25 cellular contexts compared by ENCODE assay signal in genomic region chr12:89334770-89335169, GRCh38. TPM values are rescaled to one million over a fixed set of nuclear protein-coding genes. Genes with fewer than 3 reads are reported as not detected.
DNase-seq lines count a peak whose midpoint lies in the region; ATAC-seq and TF ChIP-seq lines count a peak whose summit lies in the region.
"Had no signal": no experiment of that assay in that cellular context is flagged by ENCODE, and none has a peak within 500 bp of the region (broad histone marks: within the 10 kb centered on the region; RNA-seq: fewer than 3 reads in every experiment).

No MANE protein-coding gene starts in this region.

- H3K27me3 ChIP-seq in AG04450 (ENCODE audit: control insufficient read depth, insufficient read depth, low read length) (no peaks in the 10 kb centered on the region), DND-41 (ENCODE audit: insufficient read depth, low read length, poor library complexity) (no peaks in the 10 kb centered on the region)
- H3K27me3 ChIP-seq in naive thymus-derived CD4-positive, alpha-beta T cell (ENCODE audit: control insufficient read depth in 2 of 2, insufficient read depth in 2 of 2, low read length in 2 of 2): no peaks in the 10 kb centered on the region
- H3K27me3 ChIP-seq: esophagus muscularis mucosa, tibial nerve had no signal

- H3K27ac Mint-ChIP-seq in chondrocyte (ENCODE audit: unreplicated experiment): peak overlapping the region; percentile 22
- H3K27ac Mint-ChIP-seq in naive thymus-derived CD4-positive, alpha-beta T cell: no peak overlapping the region
- H3K27ac Mint-ChIP-seq: T-cell had no signal

- no peaks in the 10 kb centered on the region for H3K79me2 ChIP-seq in DND-41 (ENCODE audit: insufficient read depth, low read length)

- H3K4me1 ChIP-seq in DND-41 (ENCODE audit: insufficient read depth, low read length) (peaks cover 23% of the 10 kb centered on the region), mesodermal cell (ENCODE audit: control insufficient read depth, insufficient read depth, low read length, poor library complexity, severe bottlenecking) (peaks cover 20% of the 10 kb centered on the region)
- peaks cover 0 to 8% of the 10 kb centered on the region in 2 donors for H3K4me1 ChIP-seq in naive thymus-derived CD4-positive, alpha-beta T cell (ENCODE audit: control insufficient read depth in 2 of 2, insufficient read depth in 2 of 2, low read length in 2 of 2)

- DNase-seq in AG04450 (ENCODE audit: low read depth, low spot score): no peak
- no peak for DNase-seq in DND-41
- DNase-seq in chondrocyte (ENCODE audit: low spot score): no peak
- DNase-seq in naive thymus-derived CD4-positive, alpha-beta T cell: no peak
- DNase-seq: amygdala; effector memory CD8-positive, alpha-beta T cell; GOT3; naive B cell; NCI-H187 treated with DMSO at 0.1 percent for 48 hours; NCI-H345; NCI-H82; posterior cingulate gyrus; Right ventricle myocardium superior; stimulated activated CD4-positive, alpha-beta T cell treated with anti-CD3 and anti-CD28 coated beads, Interleukin-2, amount 100 ng/mL, for 48 hours; stimulated activated naive CD8-positive, alpha-beta T cell treated with anti-CD3 and anti-CD28 coated beads, Interleukin-15, Interleukin-2, amounts not matched to agents 100 U/mL and 50 U/mL, for 24 hours; T-cell had no signal

- H3K4me2 ChIP-seq in DND-41 (ENCODE audit: insufficient read depth, low read length): no peak overlapping the region
- H3K4me2 ChIP-seq: KMS-11 had no signal

- ATAC-seq in DND-41 (ENCODE audit: insufficient read depth, low read depth): no peak
- ATAC-seq in naive thymus-derived CD4-positive, alpha-beta T cell: no peak
- ATAC-seq in HG03460 (IDR thresholded peaks at IDR 0.05; ENCODE audit: unreplicated experiment): no peak
- no peak for ATAC-seq in HG03135 (IDR thresholded peaks at IDR 0.05; ENCODE audit: unreplicated experiment)
- ATAC-seq in HG03439 (IDR thresholded peaks at IDR 0.05; ENCODE audit: unreplicated experiment): no peak
- ATAC-seq: effector memory CD8-positive, alpha-beta T cell; stimulated activated naive CD8-positive, alpha-beta T cell treated with anti-CD3 and anti-CD28 coated beads, Interleukin-15, Interleukin-2, amounts not matched to agents 100 U/mL and 50 U/mL, for 24 hours; T-cell had no signal

- no peak overlapping the region for H3K4me3 ChIP-seq in AG04450 (ENCODE audit: low read depth, low read length)
- no peak overlapping the region for H3K4me3 ChIP-seq in DND-41 (ENCODE audit: low read depth in 1 of 2, low read length in 2 of 2)
- no peak overlapping the region for H3K4me3 ChIP-seq in mesodermal cell (ENCODE audit: extremely low read depth, insufficient read depth, low read length, poor library complexity, severe bottlenecking)
- no peak overlapping the region for H3K4me3 ChIP-seq in naive thymus-derived CD4-positive, alpha-beta T cell (ENCODE audit: low read length)
- H3K4me3 ChIP-seq: esophagus muscularis mucosa, skin epidermis, tibial nerve had no signal

- H3K27ac ChIP-seq in AG04450 (ENCODE audit: low read depth, low read length) (peak overlapping the region; percentile 22), DND-41 (ENCODE audit: low read length) (peak overlapping the region; percentile 60), mesodermal cell (ENCODE audit: low read depth, low read length, severe bottlenecking) (peak overlapping the region; percentile 44)
- no peak overlapping the region for H3K27ac ChIP-seq in naive thymus-derived CD4-positive, alpha-beta T cell (ENCODE audit: low read depth, low read length)
- H3K27ac ChIP-seq: esophagus muscularis mucosa, KMS-11, skin epidermis, VCaP had no signal

- no peak overlapping the region for H3K9ac ChIP-seq in DND-41 (ENCODE audit: low read depth, low read length)
- H3K9ac ChIP-seq: KMS-11 had no signal

- H3K9me3 Mint-ChIP-seq in chondrocyte (ENCODE audit: low read depth): peaks cover 13% of the 10 kb centered on the region
- peaks cover 0 to 16% (median 9%) of the 10 kb centered on the region in 11 donors for H3K9me3 Mint-ChIP-seq in naive thymus-derived CD4-positive, alpha-beta T cell

- H3K36me3 ChIP-seq in DND-41 (ENCODE audit: insufficient read depth, low read length) (no peaks in the 10 kb centered on the region), mesodermal cell (ENCODE audit: control insufficient read depth, insufficient read depth, low read length) (no peaks in the 10 kb centered on the region)
- no peaks in the 10 kb centered on the region for H3K36me3 ChIP-seq in naive thymus-derived CD4-positive, alpha-beta T cell (ENCODE audit: control insufficient read depth in 2 of 3, insufficient read depth in 3 of 3, low read length in 3 of 3)
- H3K36me3 ChIP-seq: esophagus muscularis mucosa, tibial nerve had no signal

- H4K20me1 ChIP-seq in DND-41 (ENCODE audit: insufficient read depth, low read length): no peaks in the 10 kb centered on the region

- TF ChIP-seq CTCF in AG04450 (IDR thresholded peaks at IDR 0.05; ENCODE audit: low read depth, low read length): no peak
- no peak for TF ChIP-seq CTCF in DND-41 (IDR thresholded peaks at IDR 0.05; ENCODE audit: borderline replicate concordance, extremely low read depth, low read length, poor library complexity, severe bottlenecking)
- TF ChIP-seq CTCF in chondrocyte (IDR thresholded peaks at IDR 0.05): no peak

- peaks cover 3% of the 10 kb centered on the region for H3K36me3 Mint-ChIP-seq in chondrocyte (ENCODE audit: low read depth)
- H3K36me3 Mint-ChIP-seq in naive thymus-derived CD4-positive, alpha-beta T cell: peaks cover 0 to 16% (median 8%) of the 10 kb centered on the region in 5 donors

- H2AFZ ChIP-seq in DND-41 (ENCODE audit: low read depth, low read length): no peak overlapping the region

- H3K4me1 Mint-ChIP-seq in chondrocyte (ENCODE audit: low read depth): peaks cover 7% of the 10 kb centered on the region
- peaks cover 12 to 33% (median 14%) of the 10 kb centered on the region in 7 donors for H3K4me1 Mint-ChIP-seq in naive thymus-derived CD4-positive, alpha-beta T cell

- POLR2A ChIA-PET in AG04450 (lab: Yijun Ruan, JAX): no interaction called here
- POLR2A ChIA-PET in naive thymus-derived CD4-positive, alpha-beta T cell (lab: Charles Lee): no interaction called here

- no peak overlapping the region for H3K4me3 Mint-ChIP-seq in chondrocyte (ENCODE audit: unreplicated experiment)
- no peak overlapping the region for H3K4me3 Mint-ChIP-seq in naive thymus-derived CD4-positive, alpha-beta T cell

- H3K27me3 Mint-ChIP-seq in chondrocyte (ENCODE audit: low read depth): no peaks in the 10 kb centered on the region
- H3K27me3 Mint-ChIP-seq in naive thymus-derived CD4-positive, alpha-beta T cell: no peaks in the 10 kb centered on the region
- H3K27me3 Mint-ChIP-seq: naive B cell, T-cell had no signal

- 81 to 93% methylated on average over 5 of the region's 5 CpGs for WGBS in mesodermal cell (ENCODE audit: insufficient coverage in 2 of 2), 2 experiments

- CTCF ChIA-PET in AG04450 (lab: Charles Lee): interaction anchor here (0.9 to 1.3 kb wide), 3 partner anchors 127 to 315 kb away, joined by 3 to 4 read pairs (median 3); no protein-coding TSS in a partner anchor
- CTCF ChIA-PET in naive thymus-derived CD4-positive, alpha-beta T cell (lab: Charles Lee): no interaction called here

- H3K9me3 ChIP-seq in AG04450 (ENCODE audit: control insufficient read depth, insufficient read depth, low read length) (no peaks in the 10 kb centered on the region), DND-41 (ENCODE audit: insufficient read depth, low read length, severe bottlenecking) (peaks cover 13% of the 10 kb centered on the region), mesodermal cell (ENCODE audit: control insufficient read depth, low read length) (peaks cover 12% of the 10 kb centered on the region)
- no peaks in the 10 kb centered on the region for H3K9me3 ChIP-seq in naive thymus-derived CD4-positive, alpha-beta T cell (ENCODE audit: control insufficient read depth in 2 of 3, low read length in 3 of 3)

- intact Hi-C loops in naive thymus-derived CD4-positive, alpha-beta T cell (cut with micrococcal nuclease): loop anchor here in 1 of 2 donors (1.0 to 5.0 kb wide), 3 partner anchors 12 to 52 kb away; no protein-coding TSS in a partner anchor

RNA-seq across cellular contexts. Expression of gene DUSP6, which starts 17.5 kb away (rescaled TPM):
- polyA plus RNA-seq in AG04450 (2011; rRNA removed): 27.9 and 32.0 TPM in 2 replicates
- polyA minus RNA-seq in AG04450 (2011; rRNA and poly(A)+ RNA removed): 59.0 and 104 TPM in 2 replicates
- total RNA-seq in chondrocyte: 5.9 to 9.9 TPM (median 8.3 TPM) in 3 replicates
- 378 TPM for polyA plus RNA-seq in mesodermal cell (2013, experiment 1 of 2)
- polyA plus RNA-seq in mesodermal cell (2013, experiment 2 of 2): 304 TPM
- 100 to 1,000 TPM in 1 of 5 experiments, 10 to 100 TPM in 2, 1 to 10 TPM in 2; 2.7 to 225 (median 33.8) TPM for total RNA-seq in naive thymus-derived CD4-positive, alpha-beta T cell
- polyA plus RNA-seq in naive thymus-derived CD4-positive, alpha-beta T cell: 1 to 10 TPM in 1 of 2 donors, under 1 TPM in 1; 0.45 to 1.1 TPM
